Comparison of ENCODE assay signal across 14 cellular contexts in the genomic region with DNA sequence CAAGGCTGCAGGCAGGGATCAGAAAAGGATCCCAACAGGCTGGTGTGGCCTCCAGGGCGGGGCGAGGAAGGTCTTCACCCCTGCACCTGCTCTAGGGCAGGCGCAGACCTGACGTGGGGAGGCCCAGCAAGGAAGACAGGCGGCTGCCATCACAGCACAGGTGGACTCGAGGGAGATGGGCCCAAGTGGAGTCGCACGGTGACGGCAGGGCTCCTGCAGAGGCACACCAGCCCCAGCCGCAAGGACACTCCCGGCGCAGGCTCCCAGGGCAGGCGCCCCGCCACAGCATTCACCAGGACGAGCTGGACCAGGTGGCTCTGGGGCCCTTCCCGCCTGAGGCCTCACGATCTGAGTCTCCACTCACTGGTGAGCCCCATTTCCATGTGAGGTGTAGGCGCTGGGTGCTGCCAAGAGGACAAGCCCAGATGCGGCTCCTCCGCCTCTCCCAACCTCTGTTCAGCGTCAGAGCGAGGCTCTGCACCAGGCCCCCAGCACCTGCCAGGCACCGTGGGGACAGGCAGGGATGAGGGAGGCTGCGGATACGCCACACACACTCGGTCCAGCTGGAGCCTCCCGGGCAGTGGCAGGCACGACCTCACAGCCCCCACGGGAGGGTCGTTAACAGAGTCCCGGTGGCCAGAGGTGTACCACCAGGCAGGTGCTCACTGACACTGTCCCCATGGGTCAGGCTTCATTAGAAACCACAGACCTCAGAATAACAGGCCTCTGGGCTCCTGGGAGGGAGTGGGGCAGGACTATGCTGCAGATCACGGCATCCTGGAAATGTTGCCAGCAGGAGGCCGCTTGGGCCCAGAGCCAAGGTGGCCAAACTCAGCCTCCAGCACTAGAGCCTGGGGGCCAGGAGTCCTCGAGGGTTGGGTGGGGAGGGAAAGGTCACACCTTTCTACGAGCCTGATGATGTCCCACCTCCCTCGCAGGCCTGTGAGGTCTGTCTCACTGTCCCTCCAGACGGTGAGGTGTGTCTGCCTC.
A peak's percentile ranks its signal among the peaks of the same experiment; 100 is the strongest.
DNase-seq lines count a peak whose midpoint lies in the region; ATAC-seq and TF ChIP-seq lines count a peak whose summit lies in the region.
"Had no signal": no experiment of that assay in that cellular context is flagged by ENCODE, and none has a peak within 500 bp of the region (broad histone marks: within the 10 kb centered on the region; RNA-seq: fewer than 3 reads in every experiment).

No MANE protein-coding gene starts in this region.

- peaks cover 59 to 70% of the 10 kb centered on the region in 2 donors for H3K36me3 Mint-ChIP-seq in stimulated activated naive B cell treated with anti-CD40 and anti-IgM and Interleukin-4, amounts not matched to agents 10 μg/mL and 1 μg/mL and 100 μg/mL, for 72 hours
- H3K36me3 Mint-ChIP-seq: IgD-negative memory B cell had no signal

- H2AFZ ChIP-seq in MM.1S (ENCODE audit: low read length) = no peak overlapping the region

- no peaks in the 10 kb centered on the region for H3K79me2 ChIP-seq in MM.1S (ENCODE audit: low read length)

- H3K9me3 Mint-ChIP-seq in stimulated activated naive B cell treated with anti-CD40 and anti-IgM and Interleukin-4, amounts not matched to agents 10 μg/mL and 1 μg/mL and 100 μg/mL, for 72 hours = peaks cover 0 to 13% of the 10 kb centered on the region in 2 donors
- H3K9me3 Mint-ChIP-seq: IgD-negative memory B cell had no signal

- no peaks in the 10 kb centered on the region for H4K20me1 ChIP-seq in MM.1S (ENCODE audit: insufficient read depth, low read length)

- ATAC-seq in left ventricle myocardium superior = peak; percentile 16
- ATAC-seq in stimulated activated naive B cell treated with anti-CD40 and anti-IgM and Interleukin-4, amounts not matched to agents 10 μg/mL and 1 μg/mL and 100 μg/mL, for 72 hours (replicated peaks) = no peak

- H3K36me3 ChIP-seq in thymus (ENCODE audit: control insufficient read depth, insufficient read depth) = peaks cover 20% of the 10 kb centered on the region
- H3K36me3 ChIP-seq in MM.1S (replicated peaks; ENCODE audit: insufficient read depth, low read length) = no peaks in the 10 kb centered on the region
- H3K36me3 ChIP-seq: SJCRH30 had no signal

- intact Hi-C loops in left ventricle myocardium superior (cut with micrococcal nuclease) = no loop called here
- intact Hi-C loops in cardiac septum (cut with DNase I) = no loop called here

- peak; percentile 53 for DNase-seq in left ventricle myocardium superior
- no peak for DNase-seq in cardiac septum (ENCODE audit: low spot score)
- peak; percentile 61 for DNase-seq in NCI-H69 (lab: John Stamatoyannopoulos, UW)
- peak; percentile 42 for DNase-seq in dermis blood vessel endothelial cell
- DNase-seq in stimulated activated naive B cell treated with anti-CD40 and anti-IgM and Interleukin-4, amounts not matched to agents 10 μg/mL and 1 μg/mL and 100 μg/mL, for 72 hours = no peak
- no peak for DNase-seq in MM.1S
- no peak for DNase-seq in NCI-H82 treated with DMSO at 0.1 percent for 48 hours (lab: John Stamatoyannopoulos, UW; ENCODE audit: unreplicated experiment)
- DNase-seq: head of caudate nucleus, NCI-H1048, SJCRH30, tibial artery had no signal

- peaks cover 16 to 44% of the 10 kb centered on the region in 2 donors for H3K4me1 Mint-ChIP-seq in stimulated activated naive B cell treated with anti-CD40 and anti-IgM and Interleukin-4, amounts not matched to agents 10 μg/mL and 1 μg/mL and 100 μg/mL, for 72 hours

- H3K27ac ChIP-seq in thymus (ENCODE audit: low read depth) (peak overlapping the region; percentile 8), MM.1S (ENCODE audit: low read length) (no peak overlapping the region)
- H3K27ac ChIP-seq: SJCRH30, tibial artery had no signal

- no peak overlapping the region for H3K9ac ChIP-seq in MM.1S (ENCODE audit: low read length)

- no peak overlapping the region for H3K4me2 ChIP-seq in MM.1S (ENCODE audit: low read depth, low read length)

- H3K4me3 Mint-ChIP-seq in stimulated activated naive B cell treated with anti-CD40 and anti-IgM and Interleukin-4, amounts not matched to agents 10 μg/mL and 1 μg/mL and 100 μg/mL, for 72 hours = no peak overlapping the region

- H3K4me1 ChIP-seq in thymus (ENCODE audit: control insufficient read depth, insufficient read depth, low read length) = peaks cover 9% of the 10 kb centered on the region
- no peaks in the 10 kb centered on the region for H3K4me1 ChIP-seq in MM.1S (ENCODE audit: low read length)

- no peaks in the 10 kb centered on the region for H3K27me3 Mint-ChIP-seq in stimulated activated naive B cell treated with anti-CD40 and anti-IgM and Interleukin-4, amounts not matched to agents 10 μg/mL and 1 μg/mL and 100 μg/mL, for 72 hours
- H3K27me3 Mint-ChIP-seq: IgD-negative memory B cell had no signal

- no peak for TF ChIP-seq CTCF in MM.1S (IDR thresholded peaks at IDR 0.05; ENCODE audit: low read length)

- H3K27me3 ChIP-seq in thymus (ENCODE audit: control insufficient read depth, insufficient read depth) (no peaks in the 10 kb centered on the region), MM.1S (replicated peaks; ENCODE audit: insufficient read depth, low read length) (no peaks in the 10 kb centered on the region)
- H3K27me3 ChIP-seq: SJCRH30, tibial artery had no signal

- no peak overlapping the region for H3K4me3 ChIP-seq in thymus (ENCODE audit: low read length)
- no peak overlapping the region for H3K4me3 ChIP-seq in MM.1S (ENCODE audit: low read length)
- H3K4me3 ChIP-seq: lung, SJCRH30, tibial artery had no signal

- H3K27ac Mint-ChIP-seq in stimulated activated naive B cell treated with anti-CD40 and anti-IgM and Interleukin-4, amounts not matched to agents 10 μg/mL and 1 μg/mL and 100 μg/mL, for 72 hours = no peak overlapping the region

- WGBS in thymus = 95% methylated on average over 37 of the region's 37 CpGs

- H3K9me2 ChIP-seq in MM.1S (replicated peaks; ENCODE audit: insufficient read depth, low read length) = no peaks in the 10 kb centered on the region

- H3K9me3 ChIP-seq in thymus (ENCODE audit: control insufficient read depth) (no peaks in the 10 kb centered on the region), MM.1S (replicated peaks; ENCODE audit: insufficient read depth, low read length) (no peaks in the 10 kb centered on the region)
- H3K9me3 ChIP-seq: SJCRH30, tibial artery had no signal

- no peaks in the 10 kb centered on the region for H3F3A ChIP-seq in MM.1S (ENCODE audit: insufficient read depth, low read length)

Comparison
In these comparisons a context has a peak if more than half of its experiments do, and no peak if none do; other contexts are left out.
1. DNase-seq: peak in left ventricle myocardium superior (single experiment), NCI-H69 (single experiment) and dermis blood vessel endothelial cell (single experiment); none in cardiac septum (single experiment), stimulated activated naive B cell treated with anti-CD40 and anti-IgM and Interleukin-4, amounts not matched to agents 10 μg/mL and 1 μg/mL and 100 μg/mL, for 72 hours (single experiment), MM.1S (single experiment) and NCI-H82 treated with DMSO at 0.1 percent for 48 hours (single experiment).